In genomic region chr2:233303252-233303651, GRCh38 we compare ENCODE assay signal across 1 cellular context.
TF ChIP-seq lines count a peak whose summit lies in the region.

No MANE protein-coding gene starts in this region.

TF ChIP-seq in HepG2, 621 proteins besides CTCF, POLR2A, EP300 and RAD21:
- TF ChIP-seq ZNF362 (CRISPR knock-in tag; IDR thresholded peaks at IDR 0.05; ENCODE audit: borderline replicate concordance) (peak; percentile 68; the same call in 1 of the 2 replicates), ZNF652 (CRISPR knock-in tag; IDR thresholded peaks at IDR 0.05; ENCODE audit: borderline replicate concordance, low read depth) (no peak), REPIN1 (CRISPR knock-in tag; IDR thresholded peaks at IDR 0.05; ENCODE audit: borderline replicate concordance, low read depth) (no peak), MEIS2 (CRISPR knock-in tag; IDR thresholded peaks at IDR 0.05) (no peak), TRIM22 (IDR thresholded peaks at IDR 0.05) (no peak), GRHL1 (CRISPR knock-in tag; conservative IDR thresholded peaks at IDR 0.05) (no peak), STAG1 (CRISPR knock-in tag; IDR thresholded peaks at IDR 0.05) (peak; percentile 33), PAWR (CRISPR knock-in tag; IDR thresholded peaks at IDR 0.05; ENCODE audit: borderline replicate concordance) (no peak), NFE2 (CRISPR knock-in tag; IDR thresholded peaks at IDR 0.05) (no peak)
TF ChIP-seq in HepG2: peak in this region for 2.
